8 cellular contexts compared by ENCODE assay signal in genomic region chr16:89949121-89949742, GRCh38. TPM values are rescaled to one million over a fixed set of nuclear protein-coding genes. Genes with fewer than 3 reads are reported as not detected.
DNase-seq lines count a peak whose midpoint lies in the region; ATAC-seq and TF ChIP-seq lines count a peak whose summit lies in the region.

No MANE protein-coding gene starts in this region.

- H3K9me1 ChIP-seq in IMR-90 (ENCODE audit: insufficient read depth, low read length) = no peaks in the 10 kb centered on the region

- peak overlapping the region; percentile 83 for H3K4me2 ChIP-seq in IMR-90 (ENCODE audit: low read depth, low read length)

- no peak for DNase-seq in AG04450 (ENCODE audit: low read depth, low spot score)
- DNase-seq in IMR-90 = no peak
- DNase-seq in chondrocyte (ENCODE audit: low spot score) = no peak
- DNase-seq in stimulated activated CD4-positive, alpha-beta T cell treated with anti-CD3 and anti-CD28 coated beads, Interleukin-12 subunit alpha, Interleukin-12 subunit beta, amount 100 ng/mL, for 4 hours = no peak
- no peak for DNase-seq in AG08396 (ENCODE audit: low spot score)
- DNase-seq in NCI-H446 (lab: John Stamatoyannopoulos, UW) = no peak

- no peaks in the 10 kb centered on the region for H3K27me3 ChIP-seq in AG04450 (ENCODE audit: control insufficient read depth, insufficient read depth, low read length)
- H3K27me3 ChIP-seq in IMR-90 (ENCODE audit: control insufficient read depth, insufficient read depth, low read length) = no peaks in the 10 kb centered on the region
- no peaks in the 10 kb centered on the region for H3K27me3 ChIP-seq in muscle layer of duodenum (ENCODE audit: low read depth, low read length)

- in situ Hi-C loops in IMR-90 (cut with MboI; ENCODE audit: low sequenced_read_pairs) = no loop called here

- H3K4me1 ChIP-seq in IMR-90 (ENCODE audit: control insufficient read depth, insufficient read depth, low read length) (peaks cover 6% of the 10 kb centered on the region; the same call in 1 of the 2 replicates), muscle layer of duodenum (ENCODE audit: control insufficient read depth in 1 of 2, insufficient read depth in 2 of 2, low read length in 2 of 2) (peaks cover 0 to 16% of the 10 kb centered on the region in 2 donors)

- no peak overlapping the region for H3K23ac ChIP-seq in IMR-90 (ENCODE audit: low read depth, low read length)

- 0 out of 2 replicates have a peak overlapping the region, but pooled peaks have one; percentile 73 for H2AK5ac ChIP-seq in IMR-90 (ENCODE audit: low read depth, low read length)

- H3K9ac ChIP-seq in IMR-90 (ENCODE audit: low read depth, low read length) = peak overlapping the region; percentile 52

- H2BK120ac ChIP-seq in IMR-90 (ENCODE audit: low read depth, low read length) = no peak overlapping the region

- ATAC-seq in IMR-90 (ENCODE audit: low read depth) (no peak), GM21515 (IDR thresholded peaks at IDR 0.05; ENCODE audit: unreplicated experiment) (no peak)

- CTCF ChIA-PET in AG04450 (lab: Charles Lee) = no interaction called here
- CTCF ChIA-PET in IMR-90 (lab: Yijun Ruan, JAX) = no interaction called here

- H3K4me3 ChIP-seq in AG04450 (ENCODE audit: low read depth, low read length) (peak overlapping the region; percentile 66), IMR-90 (ENCODE audit: insufficient read depth, low read depth, low read length) (peak overlapping the region; percentile 92), muscle layer of duodenum (ENCODE audit: low read depth in 1 of 2, low read length in 2 of 2) (peak overlapping the region; percentile 33 to 71)

- TF ChIP-seq POLR2A in IMR-90 (IDR thresholded peaks at IDR 0.05; ENCODE audit: low read depth, low read length) = no peak

- POLR2A ChIA-PET in AG04450 (lab: Yijun Ruan, JAX) (interaction anchor here (0.7 to 3.7 kb wide), 2 partner anchors 24 to 26 kb away, joined by 3 to 17 read pairs; partner anchors contain the start of gene TUBB3), IMR-90 (lab: Charles Lee; ENCODE audit: unreplicated experiment) (no interaction called here)

- TF ChIP-seq RAD21 in IMR-90 (IDR thresholded peaks at IDR 0.05; ENCODE audit: low read length) = no peak

- peak overlapping the region; percentile 75 for H3K4me3 Mint-ChIP-seq in chondrocyte (ENCODE audit: unreplicated experiment)

- H4K5ac ChIP-seq in IMR-90 (ENCODE audit: low read depth, low read length) = no peak overlapping the region

- H4K91ac ChIP-seq in IMR-90 (ENCODE audit: insufficient read depth, low read depth, low read length) = no peak overlapping the region

- H3K14ac ChIP-seq in IMR-90 (replicated peaks; ENCODE audit: low read depth, low read length) = no peak overlapping the region

- peaks cover 16 to 49% of the 10 kb centered on the region in 2 experiments for H3K79me1 ChIP-seq in IMR-90 (ENCODE audit: low read depth in 1 of 2, low read length in 2 of 2)

- H2BK15ac ChIP-seq in IMR-90 (ENCODE audit: low read depth, low read length) = no peak overlapping the region

- BruUV-seq in IMR-90 (replicated peaks; lab: Mats Ljungman, UMichigan) = no TSS peak

- H2AFZ ChIP-seq in IMR-90 (replicated peaks; ENCODE audit: low read length, poor library complexity) = peak overlapping the region; percentile 75

- H3K9me3 ChIP-seq in AG04450 (ENCODE audit: control insufficient read depth, insufficient read depth, low read length) (no peaks in the 10 kb centered on the region), IMR-90 (ENCODE audit: control insufficient read depth, insufficient read depth, low read length) (no peaks in the 10 kb centered on the region), muscle layer of duodenum (ENCODE audit: control insufficient read depth in 1 of 2, low read length in 2 of 2) (no peaks in the 10 kb centered on the region)

- intact Hi-C loops in IMR-90 (cut with micrococcal nuclease) = loop anchor here (2.0 kb wide), 1 partner anchor 22 kb away; no protein-coding TSS in a partner anchor

- no peak overlapping the region for H3K27ac ChIP-seq in AG04450 (ENCODE audit: low read depth, low read length)
- H3K27ac ChIP-seq in IMR-90 (ENCODE audit: insufficient read depth, low read length) = no peak overlapping the region
- H3K27ac ChIP-seq in muscle layer of duodenum (ENCODE audit: low read length) = no peak overlapping the region

- WGBS in IMR-90 (ENCODE audit: extremely low coverage in 2 of 2, insufficient read length in 1 of 2), 2 experiments = 45% methylated on average over 26 of the region's 55 CpGs; no CpG with 5 or more reads in 1 of the 2 experiments

- TF ChIP-seq CTCF in AG04450 (IDR thresholded peaks at IDR 0.05; ENCODE audit: low read depth, low read length) (no peak), IMR-90 (conservative IDR thresholded peaks at IDR 0.05; ENCODE audit: low read depth, low read length) (no peak), chondrocyte (IDR thresholded peaks at IDR 0.05) (no peak)

- no peaks in the 10 kb centered on the region for H3K9me3 Mint-ChIP-seq in chondrocyte (ENCODE audit: low read depth)

- H4K8ac ChIP-seq in IMR-90 (ENCODE audit: low read depth in 2 of 2, low read length in 2 of 2) = no peak overlapping the region

- H2AK9ac ChIP-seq in IMR-90 (replicated peaks; ENCODE audit: low read depth, low read length, poor library complexity) = peak overlapping the region; percentile 17

- H4K20me1 ChIP-seq in IMR-90 (ENCODE audit: insufficient read depth, low read length) = peaks cover 17% of the 10 kb centered on the region

- H3K18ac ChIP-seq in IMR-90 (ENCODE audit: low read depth, low read length) = no peak overlapping the region

- no peak overlapping the region for H3K56ac ChIP-seq in IMR-90 (ENCODE audit: extremely low read depth, insufficient read depth, low read length)

- no peaks in the 10 kb centered on the region for H3K36me3 Mint-ChIP-seq in chondrocyte (ENCODE audit: low read depth)

- no peak overlapping the region for H2BK20ac ChIP-seq in IMR-90 (ENCODE audit: low read depth, low read length)

- H3K36me3 ChIP-seq in IMR-90 (ENCODE audit: control insufficient read depth, insufficient read depth, low read length) (peaks cover 3% of the 10 kb centered on the region), muscle layer of duodenum (ENCODE audit: control insufficient read depth in 1 of 2, insufficient read depth in 2 of 2, low read length in 2 of 2) (no peaks in the 10 kb centered on the region)

- peak overlapping the region; percentile 59 for H3K27ac Mint-ChIP-seq in chondrocyte (ENCODE audit: unreplicated experiment)

- H2BK5ac ChIP-seq in IMR-90 (ENCODE audit: low read depth, low read length, poor library complexity, severe bottlenecking) = no peak overlapping the region

- H3K4me1 Mint-ChIP-seq in chondrocyte (ENCODE audit: low read depth) = peaks cover 14% of the 10 kb centered on the region

- no peaks in the 10 kb centered on the region for H3K27me3 Mint-ChIP-seq in chondrocyte (ENCODE audit: low read depth)

- no peak overlapping the region for H3K4ac ChIP-seq in IMR-90 (ENCODE audit: low read depth, low read length)

- dilution Hi-C loops in IMR-90 (cut with HindIII; ENCODE audit: low sequenced_read_pairs, unreplicated experiment) = no loop called here

TF ChIP-seq in IMR-90, 13 proteins besides CTCF, POLR2A, EP300 and RAD21 (continues in another document):
- TF ChIP-seq RCOR1 (IDR thresholded peaks at IDR 0.05; ENCODE audit: insufficient replicate concordance, low read length) (no peak), BHLHE40 (IDR thresholded peaks at IDR 0.05; ENCODE audit: low read depth, low read length) (no peak), NFE2L2 (IDR thresholded peaks at IDR 0.05; ENCODE audit: low read depth, low read length) (no peak), USF2 (IDR thresholded peaks at IDR 0.05; ENCODE audit: low read depth, low read length) (no peak), CEBPB (IDR thresholded peaks at IDR 0.05; ENCODE audit: low read depth, low read length) (no peak), ELK1 (IDR thresholded peaks at IDR 0.05; ENCODE audit: borderline replicate concordance, low read depth, low read length) (no peak), MAFK (IDR thresholded peaks at IDR 0.05; ENCODE audit: low read depth, low read length) (no peak)

RNA-seq across cellular contexts. Expression of gene DEF8, which starts 0.7 kb away (rescaled TPM):
- polyA plus RNA-seq in AG04450 (2011; rRNA removed) = 77.1 and 96.4 TPM in 2 replicates
- 41.0 and 47.8 TPM in 2 replicates for polyA minus RNA-seq in AG04450 (2011; rRNA and poly(A)+ RNA removed)
- total RNA-seq in IMR-90 (2012; rRNA removed) = 129 and 134 TPM in 2 replicates
- 141 and 160 TPM in 2 replicates for polyA plus RNA-seq in IMR-90 (2012; rRNA removed)
- polyA plus RNA-seq in IMR-90 (2012; cell fraction: cytosol; rRNA removed) = 177 and 213 TPM in 2 replicates
- polyA plus RNA-seq in IMR-90 (2012; cell fraction: nucleus; rRNA removed; ENCODE audit: low replicate concordance) = 286 and 445 TPM in 2 replicates
- total RNA-seq in chondrocyte = 69.0 to 77.4 TPM (median 70.4 TPM) in 3 replicates

RNA-seq across cellular contexts. Expression of gene TUBB3, which starts 26.1 kb away (rescaled TPM):
- polyA plus RNA-seq in AG04450 (2011; rRNA removed) (129 and 173 TPM in 2 replicates), IMR-90 (2012; rRNA removed) (410 and 428 TPM in 2 replicates)
- polyA minus RNA-seq in AG04450 (2011; rRNA and poly(A)+ RNA removed) = 148 and 235 TPM in 2 replicates
- total RNA-seq in IMR-90 (2012; rRNA removed) (311 and 337 TPM in 2 replicates), chondrocyte (97.1 to 117 TPM (median 104 TPM) in 3 replicates)
- 269 and 452 TPM in 2 replicates for polyA plus RNA-seq in IMR-90 (2012; cell fraction: cytosol; rRNA removed)
- polyA plus RNA-seq in IMR-90 (2012; cell fraction: nucleus; rRNA removed; ENCODE audit: low replicate concordance) = 172 and 406 TPM in 2 replicates

RNA-seq across cellular contexts. Expression of gene MC1R, which starts 30.6 kb away (rescaled TPM):
- polyA plus RNA-seq in AG04450 (2011; rRNA removed) = 3.9 and 4.8 TPM in 2 replicates
- polyA minus RNA-seq in AG04450 (2011; rRNA and poly(A)+ RNA removed) = 3.9 and 4.7 TPM in 2 replicates
- total RNA-seq in IMR-90 (2012; rRNA removed) = 3.8 and 4.4 TPM in 2 replicates
- 9.5 TPM in 2 replicates for polyA plus RNA-seq in IMR-90 (2012; rRNA removed)
- polyA plus RNA-seq in IMR-90 (2012; cell fraction: cytosol; rRNA removed) = 3.3 and 6.2 TPM in 2 replicates
- 49.5 and 79.2 TPM in 2 replicates for polyA plus RNA-seq in IMR-90 (2012; cell fraction: nucleus; rRNA removed; ENCODE audit: low replicate concordance)
- 3.2 to 7.9 TPM (median 4.2 TPM) in 3 replicates for total RNA-seq in chondrocyte
